7 cellular contexts compared by ENCODE assay signal in the genomic region with DNA sequence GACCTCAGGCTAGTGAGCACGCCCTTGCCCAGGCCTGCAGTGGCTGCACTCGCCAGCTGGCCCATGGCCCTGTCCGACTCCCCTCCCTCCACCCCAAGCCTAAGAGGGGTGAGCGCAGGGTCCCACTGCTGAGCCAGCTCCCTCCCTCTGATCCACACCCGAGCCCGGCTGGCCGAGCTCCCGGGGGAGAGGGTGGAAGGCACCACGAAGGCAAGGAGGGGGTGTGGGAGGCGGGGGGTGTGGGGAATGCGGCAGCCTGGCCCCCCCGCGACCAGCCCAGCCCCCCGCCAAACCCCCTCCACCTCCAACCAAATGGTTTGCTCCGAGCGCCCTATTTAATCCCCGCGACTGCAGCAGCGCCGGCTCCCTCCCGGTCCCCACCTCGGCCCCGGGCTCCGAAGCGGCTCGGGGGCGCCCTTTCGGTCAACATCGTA. TPM values are rescaled to one million over a fixed set of nuclear protein-coding genes. Genes with fewer than 3 reads are reported as not detected.
DNase-seq lines count a peak whose midpoint lies in the region; ATAC-seq and TF ChIP-seq lines count a peak whose summit lies in the region.

Gene CADM3, plus strand, starts transcription at position 362 of the 434 bp plus-strand sequence. CDS start 151 bp downstream, outside the sequence.

- H3K27me3 ChIP-seq in colonic mucosa: peaks cover 21% of the 10 kb centered on the region
- H3K27me3 ChIP-seq in thoracic aorta (replicated peaks; ENCODE audit: insufficient read depth): no peaks in the 10 kb centered on the region

- H3K9ac ChIP-seq in colonic mucosa (ENCODE audit: low read depth in 2 of 2, low read length in 2 of 2): peak within 1 kb of the TSS in 1 of 2 donors; percentile 12

- H3K9me3 ChIP-seq in colonic mucosa: no peaks in the 10 kb centered on the region
- H3K9me3 ChIP-seq in mesodermal cell (ENCODE audit: control insufficient read depth, low read length): no peaks in the 10 kb centered on the region
- H3K9me3 ChIP-seq in thoracic aorta: no peaks in the 10 kb centered on the region

- WGBS in mesodermal cell (ENCODE audit: insufficient coverage in 2 of 2), 2 experiments: 1 to 3% methylated on average over 13 to 16 of the region's 29 CpGs

- ATAC-seq in thoracic aorta (ENCODE audit: insufficient number of reproducible peaks, low FRiP score, low read depth) (no peak), HG03139 (IDR thresholded peaks at IDR 0.05; ENCODE audit: unreplicated experiment) (no peak)

- H3K36me3 ChIP-seq in colonic mucosa: no peaks in the 10 kb centered on the region
- no peaks in the 10 kb centered on the region for H3K36me3 ChIP-seq in mesodermal cell (ENCODE audit: control insufficient read depth, insufficient read depth, low read length)
- H3K36me3 ChIP-seq in thoracic aorta: no peaks in the 10 kb centered on the region

- H3K27ac ChIP-seq in colonic mucosa (no peak within 1 kb of the TSS), mesodermal cell (ENCODE audit: low read depth, low read length, severe bottlenecking) (peak within 1 kb of the TSS; percentile 13), thoracic aorta (no peak within 1 kb of the TSS)

- intact Hi-C loops in colonic mucosa (cut with DNase I): no loop called here

- TF ChIP-seq CTCF in colonic mucosa (IDR thresholded peaks at IDR 0.05) (no peak), thoracic aorta (IDR thresholded peaks at IDR 0.05) (no peak), GM10266 (IDR thresholded peaks at IDR 0.05; ENCODE audit: control insufficient read depth, insufficient read depth, low read depth, missing control alignments) (no peak)

- H3K4me3 ChIP-seq in colonic mucosa (peak within 1 kb of the TSS; percentile 13), mesodermal cell (ENCODE audit: extremely low read depth, insufficient read depth, low read length, poor library complexity, severe bottlenecking) (peak within 1 kb of the TSS; percentile 60), thoracic aorta (peak within 1 kb of the TSS; percentile 32)

- no peaks in the 10 kb centered on the region for H3K4me1 ChIP-seq in colonic mucosa
- H3K4me1 ChIP-seq in mesodermal cell (ENCODE audit: control insufficient read depth, insufficient read depth, low read length, poor library complexity, severe bottlenecking): peaks cover 6% of the 10 kb centered on the region
- H3K4me1 ChIP-seq in thoracic aorta (ENCODE audit: control insufficient read depth in 1 of 2, low read depth in 2 of 2): peaks cover 0 to 11% of the 10 kb centered on the region in 2 donors

- DNase-seq in NCI-H526 (lab: John Stamatoyannopoulos, UW) (peak; percentile 74 to 93), colonic mucosa (peak; percentile 26), thoracic aorta (ENCODE audit: low spot score) (no peak), GM10266 (ENCODE audit: extremely low spot score) (no peak)
- no peak for DNase-seq in activated effector memory CD4-positive, alpha-beta T cell treated with Interleukin-2 at 50 U/mL for 16 hours

RNA-seq across cellular contexts. Expression of gene CADM3, which starts in this region (rescaled TPM):
- total RNA-seq in colonic mucosa: 1 to 10 TPM; 2.7 to 8.7 TPM
- 21.6 TPM for polyA plus RNA-seq in mesodermal cell (2013, experiment 1 of 2)
- polyA plus RNA-seq in mesodermal cell (2013, experiment 2 of 2): 20.0 TPM
- 1 to 10 TPM; 7.2 to 8.7 TPM for total RNA-seq in thoracic aorta

Comparison
In these comparisons a context has a peak if more than half of its experiments do, and no peak if none do; other contexts are left out.
1. DNase-seq: peak in NCI-H526 (2 of 2) and colonic mucosa (single experiment); none in thoracic aorta (single experiment), activated effector memory CD4-positive, alpha-beta T cell treated with Interleukin-2 at 50 U/mL for 16 hours (single experiment) and GM10266 (single experiment).
2. Peak in every context shown above with its lines, with median percentiles within 50 percentile points of each other: H3K4me3 ChIP-seq.